ENCODE assay signal across 25 cellular contexts in genomic region chr4:24164054-24164453, GRCh38.
DNase-seq lines count a peak whose midpoint lies in the region; ATAC-seq and TF ChIP-seq lines count a peak whose summit lies in the region.
"Had no signal": no experiment of that assay in that cellular context is flagged by ENCODE, and none has a peak within 500 bp of the region (broad histone marks: within the 10 kb centered on the region; RNA-seq: fewer than 3 reads in every experiment).

No MANE protein-coding gene starts in this region.

- POLR2A ChIA-PET in IMR-90 (lab: Charles Lee; ENCODE audit: unreplicated experiment): no interaction called here

- CTCF ChIA-PET in IMR-90 (lab: Yijun Ruan, JAX): interaction anchor here (0.8 to 1.4 kb wide), 2 partner anchors 10 kb away, joined by 3 read pairs; no protein-coding TSS in a partner anchor

- no peaks in the 10 kb centered on the region for H3K9me3 ChIP-seq in IMR-90 (ENCODE audit: control insufficient read depth, insufficient read depth, low read length)
- H3K9me3 ChIP-seq in RWPE2 (ENCODE audit: severe bottlenecking): no peaks in the 10 kb centered on the region
- H3K9me3 ChIP-seq in ascending aorta: no peaks in the 10 kb centered on the region
- no peaks in the 10 kb centered on the region for H3K9me3 ChIP-seq in breast epithelium
- H3K9me3 ChIP-seq: BLaER1 had no signal

- no peak for TF ChIP-seq RAD21 in IMR-90 (IDR thresholded peaks at IDR 0.05; ENCODE audit: low read length)

- H2BK15ac ChIP-seq in IMR-90 (ENCODE audit: low read depth, low read length): no peak overlapping the region

- no peak overlapping the region for H2AK5ac ChIP-seq in IMR-90 (ENCODE audit: low read depth, low read length)

- H3K9ac ChIP-seq in IMR-90 (ENCODE audit: low read depth, low read length): no peak overlapping the region
- H3K9ac ChIP-seq: BLaER1 had no signal

- no peak overlapping the region for H3K4ac ChIP-seq in IMR-90 (ENCODE audit: low read depth, low read length)

- no peak overlapping the region for H4K91ac ChIP-seq in IMR-90 (ENCODE audit: insufficient read depth, low read depth, low read length)

- no peaks in the 10 kb centered on the region for H3K79me1 ChIP-seq in IMR-90 (ENCODE audit: low read depth in 1 of 2, low read length in 2 of 2)

- no peak overlapping the region for H3K56ac ChIP-seq in IMR-90 (ENCODE audit: extremely low read depth, insufficient read depth, low read length)

- no peak overlapping the region for H4K5ac ChIP-seq in IMR-90 (ENCODE audit: low read depth, low read length)

- no peaks in the 10 kb centered on the region for H3K4me1 ChIP-seq in IMR-90 (ENCODE audit: control insufficient read depth, insufficient read depth, low read length)
- H3K4me1 ChIP-seq in RWPE2 (ENCODE audit: insufficient read depth, poor library complexity, severe bottlenecking): no peaks in the 10 kb centered on the region
- H3K4me1 ChIP-seq in ascending aorta: no peaks in the 10 kb centered on the region
- no peaks in the 10 kb centered on the region for H3K4me1 ChIP-seq in breast epithelium
- H3K4me1 ChIP-seq: BLaER1 had no signal

- DNase-seq in IMR-90 (peak; percentile 39), RWPE2 (ENCODE audit: low spot score) (no peak), choroid plexus epithelial cell (ENCODE audit: low read depth) (peak; percentile 8), myocyte (ENCODE audit: low read depth) (peak; percentile 74), ascending aorta (ENCODE audit: low spot score in 2 of 2) (no peak), breast epithelium (ENCODE audit: low spot score in 2 of 2) (no peak), iPS-NIHi7 (ENCODE audit: extremely low spot score) (no peak)
- DNase-seq: activated CD4-positive, alpha-beta memory T cell treated with anti-CD3 and anti-CD28 coated beads for 36 hours; activated CD4-positive, alpha-beta T cell treated with anti-CD3 and anti-CD28 coated beads for 1 hour; activated CD8-positive, alpha-beta memory T cell treated with anti-CD3 and anti-CD28 coated beads, Interleukin-2, amount 50 U/mL, for 4 hours; activated naive CD4-positive, alpha-beta T cell; activated naive CD8-positive, alpha-beta T cell treated with anti-CD3 and anti-CD28 coated beads, Interleukin-2, amount 50 U/mL, for 24 hours; effector CD4-positive, alpha-beta T cell; H9; NCI-H1092 treated with DMSO at 0.1 percent for 48 hours; NCI-H187; NCI-H2171; NCI-H510A; OCI-M1; small intestine; stimulated activated naive CD8-positive, alpha-beta T cell treated with anti-CD3 and anti-CD28 coated beads, Interleukin-15, Interleukin-2, amounts not matched to agents 100 U/mL and 50 U/mL, for 24 hours; T-helper 17 cell had no signal

- H3K18ac ChIP-seq in IMR-90 (ENCODE audit: low read depth, low read length): no peak overlapping the region

- H3K23ac ChIP-seq in IMR-90 (ENCODE audit: low read depth, low read length): no peak overlapping the region

- no peaks in the 10 kb centered on the region for H3K9me1 ChIP-seq in IMR-90 (ENCODE audit: insufficient read depth, low read length)

- ATAC-seq in IMR-90 (ENCODE audit: low read depth): peak; percentile 80; the same call in 1 of the 2 replicates
- ATAC-seq in RWPE2 (ENCODE audit: low read depth): peak; percentile 68
- no peak for ATAC-seq in HG02759 (IDR thresholded peaks at IDR 0.05; ENCODE audit: unreplicated experiment)
- ATAC-seq: activated naive CD8-positive, alpha-beta T cell treated with anti-CD3 and anti-CD28 coated beads, Interleukin-2, amount 50 U/mL, for 24 hours; stimulated activated naive CD8-positive, alpha-beta T cell treated with anti-CD3 and anti-CD28 coated beads, Interleukin-15, Interleukin-2, amounts not matched to agents 100 U/mL and 50 U/mL, for 24 hours; T-helper 17 cell had no signal

- no peaks in the 10 kb centered on the region for H4K20me1 ChIP-seq in IMR-90 (ENCODE audit: insufficient read depth, low read length)
- H4K20me1 ChIP-seq: BLaER1 had no signal

- intact Hi-C loops in IMR-90 (cut with micrococcal nuclease): no loop called here
- intact Hi-C loops in ascending aorta (cut with DNase I): no loop called here
- intact Hi-C loops in breast epithelium (cut with DNase I; ENCODE audit: low total_unique reads): no loop called here

- TF ChIP-seq POLR2A in IMR-90 (IDR thresholded peaks at IDR 0.05; ENCODE audit: low read depth, low read length): no peak
- no peak for TF ChIP-seq POLR2A in breast epithelium (IDR thresholded peaks at IDR 0.05)

- H2BK120ac ChIP-seq in IMR-90 (ENCODE audit: low read depth, low read length): no peak overlapping the region

- no peak overlapping the region for H4K8ac ChIP-seq in IMR-90 (ENCODE audit: low read depth in 2 of 2, low read length in 2 of 2)

- no peak overlapping the region for H2AK9ac ChIP-seq in IMR-90 (replicated peaks; ENCODE audit: low read depth, low read length, poor library complexity)

- WGBS in IMR-90 (ENCODE audit: extremely low coverage in 2 of 2, insufficient read length in 1 of 2), 2 experiments: no CpG with 5 or more reads among the region's 1 CpG

- TF ChIP-seq CTCF in IMR-90 (conservative IDR thresholded peaks at IDR 0.05; ENCODE audit: low read depth, low read length): no peak
- TF ChIP-seq CTCF in RWPE2 (IDR thresholded peaks at IDR 0.05; ENCODE audit: poor library complexity, severe bottlenecking): no peak
- no peak for TF ChIP-seq CTCF in choroid plexus epithelial cell (conservative IDR thresholded peaks at IDR 0.05; ENCODE audit: low read depth, low read length)
- TF ChIP-seq CTCF in ascending aorta (IDR thresholded peaks at IDR 0.05): no peak
- no peak for TF ChIP-seq CTCF in breast epithelium (IDR thresholded peaks at IDR 0.05)

- no TSS peak for BruUV-seq in IMR-90 (replicated peaks; lab: Mats Ljungman, UMichigan)

- H3K27me3 ChIP-seq in IMR-90 (ENCODE audit: control insufficient read depth, insufficient read depth, low read length) (no peaks in the 10 kb centered on the region; the same call in 1 of the 2 replicates), RWPE2 (ENCODE audit: insufficient read depth, poor library complexity, severe bottlenecking) (no peaks in the 10 kb centered on the region), ascending aorta (no peaks in the 10 kb centered on the region), breast epithelium (no peaks in the 10 kb centered on the region)
- H3K27me3 ChIP-seq: BLaER1 had no signal

- no peak overlapping the region for H2AFZ ChIP-seq in IMR-90 (replicated peaks; ENCODE audit: low read length, poor library complexity)

- dilution Hi-C loops in IMR-90 (cut with HindIII; ENCODE audit: low sequenced_read_pairs, unreplicated experiment): no loop called here

- no peak overlapping the region for H3K27ac ChIP-seq in IMR-90 (ENCODE audit: insufficient read depth, low read length)
- no peak overlapping the region for H3K27ac ChIP-seq in RWPE2 (ENCODE audit: poor library complexity, severe bottlenecking)
- H3K27ac ChIP-seq in ascending aorta: no peak overlapping the region
- no peak overlapping the region for H3K27ac ChIP-seq in breast epithelium
- H3K27ac ChIP-seq: BLaER1, RWPE1 had no signal

- H2BK20ac ChIP-seq in IMR-90 (ENCODE audit: low read depth, low read length): no peak overlapping the region

- H3K36me3 ChIP-seq in IMR-90 (ENCODE audit: control insufficient read depth, insufficient read depth, low read length) (no peaks in the 10 kb centered on the region), RWPE2 (ENCODE audit: low read depth) (no peaks in the 10 kb centered on the region), ascending aorta (no peaks in the 10 kb centered on the region), breast epithelium (no peaks in the 10 kb centered on the region)
- H3K36me3 ChIP-seq: BLaER1 had no signal

- H3K4me3 ChIP-seq in IMR-90 (ENCODE audit: insufficient read depth, low read depth, low read length) (no peak overlapping the region), RWPE2 (ENCODE audit: severe bottlenecking) (no peak overlapping the region), choroid plexus epithelial cell (ENCODE audit: low read depth, low read length) (no peak overlapping the region), ascending aorta (no peak overlapping the region), breast epithelium (no peak overlapping the region)
- H3K4me3 ChIP-seq: BLaER1 had no signal

- H3K4me2 ChIP-seq in IMR-90 (ENCODE audit: low read depth, low read length): no peak overlapping the region
- H3K4me2 ChIP-seq: BLaER1 had no signal

- H2BK5ac ChIP-seq in IMR-90 (ENCODE audit: low read depth, low read length, poor library complexity, severe bottlenecking): no peak overlapping the region

- in situ Hi-C loops in IMR-90 (cut with MboI; ENCODE audit: low sequenced_read_pairs): no loop called here

- H3K14ac ChIP-seq in IMR-90 (replicated peaks; ENCODE audit: low read depth, low read length): no peak overlapping the region

TF ChIP-seq in IMR-90, 13 proteins besides CTCF, POLR2A, EP300 and RAD21:
- TF ChIP-seq USF2 (IDR thresholded peaks at IDR 0.05; ENCODE audit: low read depth, low read length) (no peak), FOS (IDR thresholded peaks at IDR 0.05; ENCODE audit: low read depth, low read length) (no peak), NFE2L2 (IDR thresholded peaks at IDR 0.05; ENCODE audit: low read depth, low read length) (no peak), CHD1 (IDR thresholded peaks at IDR 0.05; ENCODE audit: low read depth, low read length) (no peak), ELK1 (IDR thresholded peaks at IDR 0.05; ENCODE audit: borderline replicate concordance, low read depth, low read length) (no peak), MXI1 (IDR thresholded peaks at IDR 0.05; ENCODE audit: borderline replicate concordance, low read depth, low read length) (no peak), RFX5 (IDR thresholded peaks at IDR 0.05; ENCODE audit: low read depth, low read length) (peak; percentile 94)

Comparison
In these comparisons a context has a peak if more than half of its experiments do, and no peak if none do; other contexts are left out.
1. DNase-seq: peak in IMR-90 (single experiment), choroid plexus epithelial cell (single experiment) and myocyte (single experiment); none in RWPE2 (single experiment), ascending aorta (0 of 2), breast epithelium (0 of 2) and iPS-NIHi7 (single experiment).